9 cellular contexts compared by ENCODE assay signal in the genomic region with DNA sequence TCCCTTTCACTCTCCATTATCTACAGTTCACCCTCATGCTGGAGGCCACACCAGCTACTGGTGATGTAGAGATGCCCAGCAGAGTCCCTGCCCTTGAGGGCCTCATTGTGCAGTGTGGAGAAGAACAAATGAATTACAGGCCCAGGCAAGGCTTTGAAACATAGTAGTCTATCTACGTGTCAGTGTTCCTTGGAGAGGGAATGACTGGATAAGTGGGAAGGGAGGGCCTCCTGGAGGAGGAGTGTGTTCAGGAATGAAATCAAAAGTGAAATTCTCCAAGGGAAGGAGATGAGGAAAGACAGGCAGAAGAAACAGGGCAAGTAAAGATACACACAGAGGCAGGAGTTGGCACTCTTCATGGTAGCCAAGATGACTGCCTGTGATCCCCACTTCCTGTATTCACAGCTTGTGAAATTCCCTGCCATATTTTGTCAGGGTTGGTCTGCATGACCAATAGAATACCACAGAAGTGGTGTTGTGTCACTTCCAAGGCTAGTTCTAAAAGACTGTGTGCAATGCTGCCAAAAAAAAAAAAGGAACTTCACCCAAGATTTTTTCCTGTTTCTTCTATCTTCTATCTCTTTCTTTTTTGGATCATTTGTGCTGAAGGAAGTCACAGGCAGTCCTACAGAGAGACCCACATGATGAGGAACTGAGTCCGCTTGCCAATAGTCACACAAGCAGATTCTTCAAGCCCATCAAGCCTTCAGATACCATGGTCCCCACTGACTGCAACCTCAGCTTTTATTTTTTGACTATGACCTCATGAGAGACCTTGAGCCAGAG. TPM values are rescaled to one million over a fixed set of nuclear protein-coding genes. Genes with fewer than 3 reads are reported as not detected.
DNase-seq lines count a peak whose midpoint lies in the region; ATAC-seq and TF ChIP-seq lines count a peak whose summit lies in the region.
"Had no signal": no experiment of that assay in that cellular context is flagged by ENCODE, and none has a peak within 500 bp of the region (broad histone marks: within the 10 kb centered on the region; RNA-seq: fewer than 3 reads in every experiment).

No MANE protein-coding gene starts in this region.

- H3K36me3 ChIP-seq in ascending aorta = no peaks in the 10 kb centered on the region
- H3K36me3 ChIP-seq in hepatocyte (replicated peaks; ENCODE audit: insufficient read depth, low read depth) = no peaks in the 10 kb centered on the region
- H3K36me3 ChIP-seq: cardiac muscle cell had no signal

- no peaks in the 10 kb centered on the region for H4K20me1 ChIP-seq in hepatocyte (ENCODE audit: insufficient read depth, poor library complexity, severe bottlenecking)

- no peaks in the 10 kb centered on the region for H3K79me2 ChIP-seq in hepatocyte

- TF ChIP-seq CTCF in ascending aorta (IDR thresholded peaks at IDR 0.05) (no peak), hepatocyte (IDR thresholded peaks at IDR 0.05; ENCODE audit: poor library complexity) (no peak), type B pancreatic cell (conservative IDR thresholded peaks at IDR 0.05) (no peak)

- H3K9me2 ChIP-seq in hepatocyte (replicated peaks; ENCODE audit: insufficient read depth) = no peaks in the 10 kb centered on the region

- no peak overlapping the region for H2AFZ ChIP-seq in hepatocyte

- no peaks in the 10 kb centered on the region for H3K36me3 Mint-ChIP-seq in type B pancreatic cell

- H3K27ac ChIP-seq in ascending aorta = peak overlapping the region; percentile 68 to 72
- H3K27ac ChIP-seq in hepatocyte = peak overlapping the region; percentile 76
- H3K27ac ChIP-seq: cardiac muscle cell had no signal

- H3K4me1 ChIP-seq in ascending aorta = no peaks in the 10 kb centered on the region
- no peaks in the 10 kb centered on the region for H3K4me1 ChIP-seq in hepatocyte (ENCODE audit: insufficient read depth)

- no peak overlapping the region for H3K4me3 ChIP-seq in ascending aorta
- H3K4me3 ChIP-seq in hepatocyte = no peak overlapping the region
- H3K4me3 ChIP-seq: cardiac muscle cell had no signal

- H3K27me3 ChIP-seq in ascending aorta (no peaks in the 10 kb centered on the region), hepatocyte (no peaks in the 10 kb centered on the region)
- H3K27me3 ChIP-seq: cardiac muscle cell had no signal

- H3K9me3 ChIP-seq in ascending aorta (no peaks in the 10 kb centered on the region), hepatocyte (ENCODE audit: low read depth) (no peaks in the 10 kb centered on the region)

- no peaks in the 10 kb centered on the region for H3K9me3 Mint-ChIP-seq in type B pancreatic cell

- H3K27me3 Mint-ChIP-seq in type B pancreatic cell = no peaks in the 10 kb centered on the region

- H3K4me1 Mint-ChIP-seq in type B pancreatic cell (ENCODE audit: unreplicated experiment) = peaks cover 4% of the 10 kb centered on the region

- DNase-seq in HT1080 (ENCODE audit: low read depth) = peak; percentile 54
- peak in 1 of 2 donors; percentile 66 for DNase-seq in ascending aorta (ENCODE audit: low spot score in 2 of 2)
- DNase-seq in hepatocyte (ENCODE audit: low spot score) = no peak
- DNase-seq in superior temporal gyrus (ENCODE audit: extremely low spot score) = peak; percentile 17
- DNase-seq in effector CD8-positive, alpha-beta T cell (lab: John Stamatoyannopoulos, UW) = no peak
- DNase-seq in type B pancreatic cell (ENCODE audit: extremely low spot score, unreplicated experiment) = no peak

- intact Hi-C loops in ascending aorta (cut with DNase I) = no loop called here

- no peak overlapping the region for H3K4me3 Mint-ChIP-seq in type B pancreatic cell

- 88% methylated on average over 2 of the region's 2 CpGs for WGBS in hepatocyte (ENCODE audit: low lambda C conversion rate, missing lambda C conversion rate)

- no peak overlapping the region for H3K27ac Mint-ChIP-seq in type B pancreatic cell

- no peak for ATAC-seq in GM21723 (IDR thresholded peaks at IDR 0.05; ENCODE audit: unreplicated experiment)
- ATAC-seq in HG02642 (IDR thresholded peaks at IDR 0.05; ENCODE audit: poor library complexity, unreplicated experiment) = no peak

- H3K4me2 ChIP-seq in hepatocyte = no peak overlapping the region

RNA-seq across cellular contexts. Expression of gene RAF1, which starts 17.9 kb away (rescaled TPM):
- 110 and 111 TPM in 2 replicates for total RNA-seq in HT1080 (2014; rRNA removed; shearing (Covaris generic))
- polyA plus RNA-seq in HT1080 (2015; cell fraction: cytosol; rRNA removed) = 67.6 and 70.3 TPM in 2 replicates
- 91.8 and 94.2 TPM in 2 replicates for polyA plus RNA-seq in HT1080 (2015; cell fraction: nucleus; rRNA removed)
- 103 TPM for total RNA-seq in ascending aorta
- total RNA-seq in hepatocyte = 114 and 118 TPM in 2 replicates
- 78.0 and 79.8 TPM in 2 replicates for polyA plus RNA-seq in hepatocyte
- total RNA-seq in type B pancreatic cell (ENCODE audit: low replicate concordance) = 81.6 and 92.1 TPM in 2 replicates

Comparison
In these comparisons a context has a peak if more than half of its experiments do, and no peak if none do; other contexts are left out.
1. DNase-seq: peak in HT1080 (single experiment) and superior temporal gyrus (single experiment); none in hepatocyte (single experiment), effector CD8-positive, alpha-beta T cell (single experiment) and type B pancreatic cell (single experiment).